In the genomic region with DNA sequence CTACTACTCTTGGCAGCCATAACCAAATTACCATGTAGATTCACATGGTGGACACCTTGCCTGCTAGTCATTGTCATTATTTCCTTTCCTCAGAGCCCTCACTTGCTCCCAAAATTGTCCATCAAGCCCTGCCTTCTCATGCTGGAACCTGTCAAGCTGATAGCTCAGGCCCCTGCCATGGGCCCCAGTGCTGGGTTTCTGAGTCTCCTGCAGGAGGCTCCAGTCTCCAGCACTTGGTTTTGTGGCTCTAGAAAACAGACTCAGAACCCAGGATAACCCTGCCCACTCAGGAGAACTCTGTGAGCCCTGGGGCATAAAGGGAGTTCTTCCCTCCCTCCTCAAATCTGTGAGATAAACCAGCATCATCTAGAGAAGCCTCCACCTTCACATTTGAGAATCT, we compare ENCODE assay signal across 29 cellular contexts. TPM values are rescaled to one million over a fixed set of nuclear protein-coding genes. Genes with fewer than 3 reads are reported as not detected.
"Had no signal": no experiment of that assay in that cellular context is flagged by ENCODE, and none has a peak within 500 bp of the region (broad histone marks: within the 10 kb centered on the region; RNA-seq: fewer than 3 reads in every experiment).

No MANE protein-coding gene starts in this region.

- H3K27me3 ChIP-seq: ascending aorta, body of pancreas, Peyer's patch, SJSA1 had no signal

- H3K27ac ChIP-seq: ascending aorta, body of pancreas, cardiac muscle cell, Peyer's patch, SJSA1 had no signal

- H3K27ac Mint-ChIP-seq: activated CD8-positive, alpha-beta T cell treated with anti-CD3 and anti-CD28 coated beads for 36 hours; activated naive CD4-positive, alpha-beta T cell treated with anti-CD3 and anti-CD28 coated beads, Interleukin-2, amount 50 U/mL, for 24 hours; activated T-cell treated with anti-CD3 and anti-CD28 coated beads, Interleukin-2, amount 50 U/mL, for 72 hours; activated T-helper 2 cell treated with anti-CD3 and anti-CD28 coated beads, Interferon-gamma antibody, Interleukin-2, Interleukin-4, amounts not matched to agents 10 μg/mL and 5 μg/mL and 100 μg/mL, durations not matched to agents 14 hours and 24 hours and 36 hours had no signal

- DNase-seq: activated CD4-positive, alpha-beta T cell treated with anti-CD3 and anti-CD28 coated beads for 4 hours; activated CD8-positive, alpha-beta memory T cell treated with anti-CD3 and anti-CD28 coated beads, Interleukin-2, amount 50 U/mL, for 4 hours; activated CD8-positive, alpha-beta T cell treated with anti-CD3 and anti-CD28 coated beads for 36 hours; activated gamma-delta T cell treated with Interleukin-2 at 50 U/mL for 16 hours; activated T-cell treated with anti-CD3 and anti-CD28 coated beads, Interleukin-2, amount 50 U/mL, for 72 hours; body of pancreas; KG1; NCI-H1048; NCI-H146; NCI-H1930; NCI-H2107; NCI-H2171 treated with DMSO at 0.1 percent for 48 hours; NCI-H345; NCI-H510A; NCI-H526 treated with DMSO at 0.1 percent for 48 hours; Peyer's patch; SHP77; SW 1271 had no signal

- H3K4me3 Mint-ChIP-seq: activated CD8-positive, alpha-beta T cell treated with anti-CD3 and anti-CD28 coated beads for 36 hours; activated naive CD4-positive, alpha-beta T cell treated with anti-CD3 and anti-CD28 coated beads, Interleukin-2, amount 50 U/mL, for 24 hours; activated T-cell treated with anti-CD3 and anti-CD28 coated beads, Interleukin-2, amount 50 U/mL, for 72 hours had no signal

- H3K9me3 Mint-ChIP-seq: activated CD8-positive, alpha-beta T cell treated with anti-CD3 and anti-CD28 coated beads for 36 hours; activated naive CD4-positive, alpha-beta T cell treated with anti-CD3 and anti-CD28 coated beads, Interleukin-2, amount 50 U/mL, for 24 hours; activated T-cell treated with anti-CD3 and anti-CD28 coated beads, Interleukin-2, amount 50 U/mL, for 72 hours; activated T-helper 2 cell treated with anti-CD3 and anti-CD28 coated beads, Interferon-gamma antibody, Interleukin-2, Interleukin-4, amounts not matched to agents 10 μg/mL and 5 μg/mL and 100 μg/mL, durations not matched to agents 14 hours and 24 hours and 36 hours had no signal

- H3K36me3 ChIP-seq: ascending aorta, cardiac muscle cell, Peyer's patch, SJSA1 had no signal

- H3K4me3 ChIP-seq: ascending aorta, body of pancreas, cardiac muscle cell, Peyer's patch, SJSA1 had no signal

- H3K36me3 Mint-ChIP-seq: activated naive CD4-positive, alpha-beta T cell treated with anti-CD3 and anti-CD28 coated beads, Interleukin-2, amount 50 U/mL, for 24 hours had no signal

- H3K4me1 ChIP-seq: ascending aorta, body of pancreas, Peyer's patch had no signal

- H3K27me3 Mint-ChIP-seq: activated CD8-positive, alpha-beta T cell treated with anti-CD3 and anti-CD28 coated beads for 36 hours had no signal

- H3K9me3 ChIP-seq: ascending aorta, body of pancreas, Peyer's patch, SJSA1 had no signal

- ATAC-seq: activated CD4-positive, CD25-positive, alpha-beta regulatory T cell treated with anti-CD3 and anti-CD28 coated beads, Interleukin-2, amount 50 U/mL, for 24 hours; activated CD8-positive, alpha-beta T cell treated with anti-CD3 and anti-CD28 coated beads for 36 hours; activated T-cell treated with anti-CD3 and anti-CD28 coated beads, Interleukin-2, amount 50 U/mL, for 72 hours; body of pancreas; SK-N-SH treated with all-trans-retinoic acid at 6 μM for 48 hours had no signal

RNA-seq across cellular contexts. Expression of a gene that starts 10.8 kb away (rescaled TPM):
- total RNA-seq: activated CD8-positive, alpha-beta T cell treated with anti-CD3 and anti-CD28 coated beads for 36 hours; activated T-cell treated with anti-CD3 and anti-CD28 coated beads, Interleukin-2, amount 50 U/mL, for 72 hours; activated T-helper 2 cell treated with anti-CD3 and anti-CD28 coated beads, Interferon-gamma antibody, Interleukin-2, Interleukin-4, amounts not matched to agents 10 μg/mL and 5 μg/mL and 100 μg/mL, durations not matched to agents 14 hours and 24 hours and 36 hours; ascending aorta; body of pancreas; cardiac muscle cell; LHCN-M2; M059J; OCI-LY7; Peyer's patch; SJSA1; T-helper 1 cell treated with Interleukin-12 subunit alpha and Interleukin-12 subunit beta and Interleukin-4 antibody, amounts not matched to agents 30 ng/mL and 1 ng/mL, for 36 hours had no signal
- polyA plus RNA-seq: cardiac muscle cell had no signal

RNA-seq across cellular contexts. Expression of a gene that starts 22.0 kb away (rescaled TPM):
- total RNA-seq: activated CD8-positive, alpha-beta T cell treated with anti-CD3 and anti-CD28 coated beads for 36 hours; activated T-cell treated with anti-CD3 and anti-CD28 coated beads, Interleukin-2, amount 50 U/mL, for 72 hours; activated T-helper 2 cell treated with anti-CD3 and anti-CD28 coated beads, Interferon-gamma antibody, Interleukin-2, Interleukin-4, amounts not matched to agents 10 μg/mL and 5 μg/mL and 100 μg/mL, durations not matched to agents 14 hours and 24 hours and 36 hours; cardiac muscle cell; LHCN-M2; M059J; SJSA1; T-helper 1 cell treated with Interleukin-12 subunit alpha and Interleukin-12 subunit beta and Interleukin-4 antibody, amounts not matched to agents 30 ng/mL and 1 ng/mL, for 36 hours had no signal

RNA-seq across cellular contexts. Expression of a gene that starts 31.5 kb away (rescaled TPM):
- total RNA-seq: activated CD8-positive, alpha-beta T cell treated with anti-CD3 and anti-CD28 coated beads for 36 hours; activated T-helper 2 cell treated with anti-CD3 and anti-CD28 coated beads, Interferon-gamma antibody, Interleukin-2, Interleukin-4, amounts not matched to agents 10 μg/mL and 5 μg/mL and 100 μg/mL, durations not matched to agents 14 hours and 24 hours and 36 hours; ascending aorta; body of pancreas; cardiac muscle cell; LHCN-M2; M059J; OCI-LY7; Peyer's patch; SJSA1; T-helper 1 cell treated with Interleukin-12 subunit alpha and Interleukin-12 subunit beta and Interleukin-4 antibody, amounts not matched to agents 30 ng/mL and 1 ng/mL, for 36 hours had no signal
- polyA plus RNA-seq: cardiac muscle cell had no signal

RNA-seq across cellular contexts. Expression of a gene that starts 49.1 kb away (rescaled TPM):
- total RNA-seq: activated CD8-positive, alpha-beta T cell treated with anti-CD3 and anti-CD28 coated beads for 36 hours; activated T-cell treated with anti-CD3 and anti-CD28 coated beads, Interleukin-2, amount 50 U/mL, for 72 hours; activated T-helper 2 cell treated with anti-CD3 and anti-CD28 coated beads, Interferon-gamma antibody, Interleukin-2, Interleukin-4, amounts not matched to agents 10 μg/mL and 5 μg/mL and 100 μg/mL, durations not matched to agents 14 hours and 24 hours and 36 hours; body of pancreas; cardiac muscle cell; LHCN-M2; M059J; SJSA1; T-helper 1 cell treated with Interleukin-12 subunit alpha and Interleukin-12 subunit beta and Interleukin-4 antibody, amounts not matched to agents 30 ng/mL and 1 ng/mL, for 36 hours had no signal

RNA-seq across cellular contexts. Expression of a gene that starts 59.1 kb away (rescaled TPM):
- total RNA-seq: activated T-helper 2 cell treated with anti-CD3 and anti-CD28 coated beads, Interferon-gamma antibody, Interleukin-2, Interleukin-4, amounts not matched to agents 10 μg/mL and 5 μg/mL and 100 μg/mL, durations not matched to agents 14 hours and 24 hours and 36 hours; ascending aorta; body of pancreas; cardiac muscle cell; LHCN-M2; M059J; OCI-LY7; SJSA1 had no signal
- polyA plus RNA-seq: cardiac muscle cell had no signal
